Comparison of ENCODE assay signal across 11 cellular contexts in the genomic region with DNA sequence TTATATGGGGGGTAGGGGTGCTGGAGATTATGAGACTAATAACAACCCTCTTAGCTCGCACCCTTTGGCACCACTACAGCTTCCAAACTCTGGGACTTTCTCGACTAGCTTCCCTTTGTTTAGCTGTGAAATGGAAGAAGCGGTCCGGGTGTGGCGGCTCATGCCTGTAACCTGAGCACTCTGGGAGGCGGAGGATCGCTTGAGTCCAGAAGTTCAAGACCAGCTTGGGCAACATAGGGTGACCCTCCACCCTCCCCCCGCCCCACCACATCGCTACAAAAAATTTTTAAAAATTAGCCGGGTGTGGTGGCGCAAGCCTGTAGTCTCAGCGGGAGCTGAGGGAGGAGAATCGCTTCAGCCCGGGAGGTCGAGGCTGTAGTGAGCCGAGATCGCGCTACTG. TPM values are rescaled to one million over a fixed set of nuclear protein-coding genes. Genes with fewer than 3 reads are reported as not detected.
DNase-seq lines count a peak whose midpoint lies in the region; ATAC-seq and TF ChIP-seq lines count a peak whose summit lies in the region.
"Had no signal": no experiment of that assay in that cellular context is flagged by ENCODE, and none has a peak within 500 bp of the region (broad histone marks: within the 10 kb centered on the region; RNA-seq: fewer than 3 reads in every experiment).

No MANE protein-coding gene starts in this region.

- H3K9me3 ChIP-seq in PC-9 (ENCODE audit: insufficient read depth, low read depth): no peaks in the 10 kb centered on the region
- H3K9me3 ChIP-seq: Peyer's patch had no signal

- DNase-seq in DMS79 treated with DMSO at 0.1 percent for 48 hours (lab: John Stamatoyannopoulos, UW): peak; percentile 1
- no peak for DNase-seq in DMS79 (lab: John Stamatoyannopoulos, UW)
- peak in 1 of 2 experiments; percentile 33 for DNase-seq in PC-9
- DNase-seq in foreskin keratinocyte: peak in 1 of 2 donors; percentile 61
- no peak for DNase-seq in progenitor cell of endocrine pancreas (ENCODE audit: low spot score, unreplicated experiment)
- DNase-seq in cerebellar nuclear complex (lab: John Stamatoyannopoulos, UW): no peak
- no peak for DNase-seq in NCI-H2227 treated with DMSO at 0.1 percent for 48 hours (lab: John Stamatoyannopoulos, UW)
- no peak for DNase-seq in activated CD8-positive, alpha-beta memory T cell treated with anti-CD3 and anti-CD28 coated beads, Interleukin-2, amount 50 U/mL, for 4 hours
- DNase-seq: activated CD4-positive, alpha-beta T cell treated with anti-CD3 and anti-CD28 coated beads for 4 hours; hippocampal formation had no signal

- H3F3A ChIP-seq in PC-9 (ENCODE audit: insufficient read depth, low read depth): peaks cover 31% of the 10 kb centered on the region

- H3K4me1 ChIP-seq in PC-9 (replicated peaks; ENCODE audit: insufficient read depth) (peaks cover 43% of the 10 kb centered on the region), foreskin keratinocyte (peaks cover 19% of the 10 kb centered on the region)

- peaks cover 2% of the 10 kb centered on the region for H3K36me3 Mint-ChIP-seq in progenitor cell of endocrine pancreas (ENCODE audit: insufficient read depth)

- CTCF ChIA-PET in PC-9 (lab: Charles Lee): interaction anchor here (0.6 to 0.9 kb wide), 2 partner anchors 13 to 63 kb away, joined by 3 to 5 read pairs; no protein-coding TSS in a partner anchor

- peak overlapping the region; percentile 66 for H3K27ac ChIP-seq in PC-9
- H3K27ac ChIP-seq in foreskin keratinocyte: peak overlapping the region; percentile 94

- peak overlapping the region; percentile 90 for H3K27ac Mint-ChIP-seq in progenitor cell of endocrine pancreas

- H3K27me3 Mint-ChIP-seq in progenitor cell of endocrine pancreas: peaks cover 31% of the 10 kb centered on the region

- no peaks in the 10 kb centered on the region for H3K27me3 ChIP-seq in PC-9 (ENCODE audit: insufficient read depth, low read depth)
- H3K27me3 ChIP-seq in foreskin keratinocyte: no peaks in the 10 kb centered on the region

- intact Hi-C loops in PC-9 (cut with micrococcal nuclease; ENCODE audit: unreplicated experiment): no loop called here

- peak overlapping the region; percentile 99 for H3K4me2 ChIP-seq in PC-9

- no peak for TF ChIP-seq CTCF in PC-9 (conservative IDR thresholded peaks at IDR 0.05)
- no peak for TF ChIP-seq CTCF in foreskin keratinocyte (conservative IDR thresholded peaks at IDR 0.05)
- TF ChIP-seq CTCF in progenitor cell of endocrine pancreas (IDR thresholded peaks at IDR 0.05; ENCODE audit: unreplicated experiment): no peak

- POLR2A ChIA-PET in PC-9 (lab: Charles Lee; ENCODE audit: unreplicated experiment): interaction anchor here (0.6 kb wide), 2 partner anchors 87 to 379 kb away, joined by 3 to 5 read pairs; no protein-coding TSS in a partner anchor

- no peaks in the 10 kb centered on the region for H4K20me1 ChIP-seq in PC-9 (ENCODE audit: insufficient read depth)

- H3K36me3 ChIP-seq in PC-9 (ENCODE audit: low read depth): no peaks in the 10 kb centered on the region; the same call in 1 of the 2 replicates
- H3K36me3 ChIP-seq: Peyer's patch had no signal

- H3K4me1 Mint-ChIP-seq in progenitor cell of endocrine pancreas (ENCODE audit: low read depth): peaks cover 21% of the 10 kb centered on the region

- peaks cover 40% of the 10 kb centered on the region for H3K79me2 ChIP-seq in PC-9 (ENCODE audit: low read depth)

- H3K9me3 Mint-ChIP-seq in progenitor cell of endocrine pancreas (ENCODE audit: low read depth): no peaks in the 10 kb centered on the region

- H3K4me3 ChIP-seq in PC-9: peak overlapping the region; percentile 99

- H3K4me3 Mint-ChIP-seq in progenitor cell of endocrine pancreas (ENCODE audit: low read depth): peak overlapping the region; percentile 84

- BruUV-seq in PC-9 (replicated peaks; lab: Mats Ljungman, UMichigan): no TSS peak

- H2AFZ ChIP-seq in PC-9: peak overlapping the region; percentile 98

- H3K9me2 ChIP-seq in PC-9 (ENCODE audit: insufficient read depth): no peaks in the 10 kb centered on the region

- ATAC-seq in foreskin keratinocyte: no peak

RNA-seq across cellular contexts. Expression of a gene that starts 0.8 kb away (rescaled TPM):
- 70.3 and 81.3 TPM in 2 replicates for total RNA-seq in PC-9 (2021)
- total RNA-seq in foreskin keratinocyte: 449 and 561 TPM in 2 replicates
- polyA plus RNA-seq in foreskin keratinocyte: 357 and 445 TPM in 2 replicates
- total RNA-seq in progenitor cell of endocrine pancreas: 107 and 110 TPM in 2 replicates
